In the genomic region with DNA sequence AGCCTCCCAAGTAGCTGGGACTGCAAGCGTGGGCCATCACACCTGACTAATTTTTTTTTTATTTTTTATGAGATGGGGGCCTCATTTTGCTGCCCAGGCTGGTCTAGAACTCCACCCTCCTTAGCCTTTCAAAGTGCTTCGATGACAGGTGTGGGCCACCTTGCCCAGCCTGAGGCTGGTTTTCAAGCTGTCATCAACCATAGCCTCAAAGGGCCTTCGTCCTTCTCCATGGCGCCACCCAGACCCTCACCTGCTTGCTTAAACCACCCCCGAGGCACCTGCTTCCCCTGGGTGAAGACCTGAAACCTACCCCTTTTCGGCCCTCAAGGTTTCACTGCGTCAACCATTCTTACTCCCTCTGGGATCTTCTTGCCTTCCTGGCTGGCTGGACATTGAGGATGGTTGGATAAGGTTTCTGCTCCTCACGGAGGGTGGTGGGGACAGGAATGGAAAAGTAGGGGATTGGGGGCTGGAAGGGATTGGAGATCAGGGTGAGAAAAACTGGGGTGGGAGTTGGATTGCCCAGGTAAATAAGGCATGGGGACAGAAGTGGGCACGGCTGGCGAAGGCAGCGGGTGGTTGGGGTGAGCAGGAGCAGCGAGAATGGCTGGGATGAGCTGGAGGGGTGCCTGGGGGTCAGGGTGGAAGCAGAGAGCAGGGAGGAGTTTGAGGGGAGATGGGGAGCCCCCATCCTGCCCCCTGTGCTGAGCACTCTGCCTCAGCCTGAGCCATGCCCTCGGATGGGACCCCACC, we compare ENCODE assay signal across 16 cellular contexts. TPM values are rescaled to one million over a fixed set of nuclear protein-coding genes. Genes with fewer than 3 reads are reported as not detected.
"Had no signal": no experiment of that assay in that cellular context is flagged by ENCODE, and none has a peak within 500 bp of the region (broad histone marks: within the 10 kb centered on the region; RNA-seq: fewer than 3 reads in every experiment).

No MANE protein-coding gene starts in this region.

- H3K4me3 ChIP-seq: esophagus squamous epithelium, hepatocyte had no signal

- H3K9me3 ChIP-seq: esophagus squamous epithelium had no signal

- H3K9me3 Mint-ChIP-seq: activated T-cell treated with anti-CD3 and anti-CD28 coated beads, Interleukin-2, amount 50 U/mL, for 72 hours had no signal

- H3K79me2 ChIP-seq: hepatocyte, parathyroid adenoma had no signal

- H3K4me3 Mint-ChIP-seq: activated T-cell treated with anti-CD3 and anti-CD28 coated beads, Interleukin-2, amount 50 U/mL, for 72 hours; T-helper 17 cell had no signal

- H3K9ac ChIP-seq: parathyroid adenoma had no signal

- H2AFZ ChIP-seq: hepatocyte, parathyroid adenoma had no signal

- H3K27ac ChIP-seq: esophagus squamous epithelium, hepatocyte, parathyroid adenoma, WERI-Rb-1 had no signal

- H3K27ac Mint-ChIP-seq: activated T-cell treated with anti-CD3 and anti-CD28 coated beads, Interleukin-2, amount 50 U/mL, for 72 hours; T-helper 17 cell had no signal

- H3K4me1 ChIP-seq: parathyroid adenoma had no signal

- ATAC-seq: activated T-cell treated with anti-CD3 and anti-CD28 coated beads, Interleukin-2, amount 50 U/mL, for 72 hours; T-helper 17 cell had no signal

- H3K36me3 ChIP-seq: esophagus squamous epithelium, WERI-Rb-1 had no signal

- H3K4me2 ChIP-seq: hepatocyte had no signal

- DNase-seq: activated CD4-positive, alpha-beta T cell treated with anti-CD3 and anti-CD28 coated beads, Interleukin-2, amount 50 U/mL, for 48 hours; activated naive CD4-positive, alpha-beta T cell treated with anti-CD3 and anti-CD28 coated beads, Interleukin-2, amount 50 U/mL, for 16 hours; activated T-cell treated with anti-CD3 and anti-CD28 coated beads, Interleukin-2, amount 50 U/mL, for 72 hours; caudate nucleus; esophagus squamous epithelium; islet precursor cell; stimulated activated CD4-positive, alpha-beta T cell treated with anti-CD3 and anti-CD28 coated beads, Interleukin-4, amount 100 ng/mL, for 24 hours; stimulated activated naive CD4-positive, alpha-beta T cell; T-helper 17 cell; trophoblast cell; WERI-Rb-1 had no signal

RNA-seq across cellular contexts. Expression of a gene that starts 2.8 kb away (rescaled TPM):
- total RNA-seq: activated T-cell treated with anti-CD3 and anti-CD28 coated beads, Interleukin-2, amount 50 U/mL, for 72 hours; esophagus squamous epithelium; fibroblast of villous mesenchyme; hepatocyte; renal cortical epithelial cell; T-helper 17 cell had no signal
- polyA plus RNA-seq: hepatocyte, neural cell had no signal
